Comparison of ENCODE assay signal across 1 cellular context in the genomic region with DNA sequence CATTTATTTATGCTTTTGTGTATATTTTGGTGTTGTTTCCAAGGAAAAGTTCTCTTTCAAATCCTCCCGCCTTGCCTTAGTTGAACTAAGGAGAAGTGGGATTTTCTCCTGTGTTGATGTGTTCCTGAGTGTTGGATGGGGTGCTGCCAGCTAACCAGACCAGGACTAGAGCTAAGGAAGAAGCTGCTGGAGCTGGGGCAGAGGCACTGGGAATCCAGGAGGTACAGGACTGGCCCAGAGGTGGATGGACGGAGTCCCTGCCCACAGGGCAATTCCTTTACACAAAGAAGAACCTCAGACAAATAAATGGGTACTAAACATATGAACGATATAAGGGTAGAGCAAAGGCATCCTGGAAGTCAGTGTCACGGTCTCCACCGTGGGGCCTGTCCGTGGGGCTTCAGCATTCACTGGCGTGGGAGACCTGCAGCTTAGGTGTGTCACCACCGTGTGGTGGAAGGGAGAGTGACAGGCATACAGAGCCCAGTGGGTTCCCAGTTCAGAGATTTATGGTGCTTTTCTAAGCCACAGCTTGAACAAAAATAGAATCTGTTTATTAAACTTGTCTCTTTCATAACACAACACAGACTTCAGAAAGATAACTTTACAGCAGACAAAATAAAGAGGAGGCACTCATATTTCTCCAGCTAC.
A peak's percentile ranks its signal among the peaks of the same experiment; 100 is the strongest.
TF ChIP-seq lines count a peak whose summit lies in the region.

No MANE protein-coding gene starts in this region.

TF ChIP-seq in IMR-90, 13 proteins besides CTCF, POLR2A, EP300 and RAD21:
- no peak for TF ChIP-seq RFX5 (IDR thresholded peaks at IDR 0.05; ENCODE audit: low read depth, low read length)
- TF ChIP-seq SMC3 (IDR thresholded peaks at IDR 0.05; ENCODE audit: low read depth, low read length), result peak; percentile 46; the same call in 1 of the 2 replicates
- no peak for TF ChIP-seq MAFK (IDR thresholded peaks at IDR 0.05; ENCODE audit: low read depth, low read length)
- TF ChIP-seq CHD1 (IDR thresholded peaks at IDR 0.05; ENCODE audit: low read depth, low read length), result no peak
- TF ChIP-seq MAZ (IDR thresholded peaks at IDR 0.05; ENCODE audit: borderline replicate concordance, low read depth, low read length), result no peak
- no peak for TF ChIP-seq CEBPB (IDR thresholded peaks at IDR 0.05; ENCODE audit: low read depth, low read length)
TF ChIP-seq in IMR-90: peak in this region for 1.
